Comparison of ENCODE assay signal across 14 cellular contexts in the genomic region with DNA sequence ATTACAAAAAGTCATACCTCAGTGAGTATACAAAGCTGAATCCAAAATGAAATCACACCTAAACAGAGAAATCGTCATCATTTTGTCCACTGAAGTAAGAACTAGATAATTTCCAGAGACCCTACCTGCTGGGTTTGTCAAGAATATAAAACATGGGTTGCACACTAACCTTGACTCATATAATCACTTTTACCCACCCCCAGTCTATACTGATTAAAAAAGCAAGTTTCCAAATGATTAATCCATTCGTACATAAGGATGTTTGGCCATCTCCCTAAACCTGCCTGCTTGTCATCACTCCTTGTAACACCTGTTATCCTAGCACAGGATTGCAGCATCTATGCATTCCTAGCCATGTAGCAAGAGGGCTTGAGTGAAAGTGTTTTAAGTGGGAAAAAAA. TPM values are rescaled to one million over a fixed set of nuclear protein-coding genes. Genes with fewer than 3 reads are reported as not detected.
DNase-seq lines count a peak whose midpoint lies in the region; ATAC-seq and TF ChIP-seq lines count a peak whose summit lies in the region.
"Had no signal": no experiment of that assay in that cellular context is flagged by ENCODE, and none has a peak within 500 bp of the region (broad histone marks: within the 10 kb centered on the region; RNA-seq: fewer than 3 reads in every experiment).

No MANE protein-coding gene starts in this region.

- H3K27me3 ChIP-seq in cardiac muscle cell (no peaks in the 10 kb centered on the region), HAP-1 (ENCODE audit: low read depth) (no peaks in the 10 kb centered on the region)

- ATAC-seq in Right ventricle myocardium superior (ENCODE audit: poor library complexity) (no peak), left cardiac atrium (no peak)

- POLR2A ChIA-PET in activated CD4-positive, alpha-beta memory T cell treated with anti-CD3 and anti-CD28 coated beads, Interleukin-2, amount 10 ng/mL, durations not matched to agents 7 days and 5 days (lab: Charles Lee): no interaction called here

- in situ Hi-C loops in HAP-1 (cut with MboI; ENCODE audit: low sequenced_read_pairs): loop anchor here (10.0 kb wide), 2 partner anchors 120 to 370 kb away; no protein-coding TSS in a partner anchor

- peaks cover 45% of the 10 kb centered on the region for H3K36me3 Mint-ChIP-seq in activated CD4-positive, alpha-beta memory T cell treated with anti-CD3 and anti-CD28 coated beads, Interleukin-2, amount 10 ng/mL, durations not matched to agents 7 days and 5 days (ENCODE audit: low read depth)

- H3K27ac ChIP-seq in cardiac muscle cell: no peak overlapping the region

- CTCF ChIA-PET in activated CD4-positive, alpha-beta memory T cell treated with anti-CD3 and anti-CD28 coated beads, Interleukin-2, amount 10 ng/mL, durations not matched to agents 7 days and 5 days (lab: Charles Lee): no interaction called here

- H3K4me3 ChIP-seq in cardiac muscle cell (no peak overlapping the region), foreskin fibroblast (ENCODE audit: low read depth in 1 of 2, low read length in 2 of 2) (no peak overlapping the region), HAP-1 (no peak overlapping the region)

- H3K4me1 ChIP-seq in cardiac muscle cell (ENCODE audit: low read depth) (peaks cover 16% of the 10 kb centered on the region), HAP-1 (peaks cover 14% of the 10 kb centered on the region)

- intact Hi-C loops in Right ventricle myocardium superior (cut with DNase I): no loop called here
- intact Hi-C loops in left cardiac atrium (cut with DNase I): no loop called here

- peak overlapping the region; percentile 34 for H3K4me3 Mint-ChIP-seq in activated CD4-positive, alpha-beta memory T cell treated with anti-CD3 and anti-CD28 coated beads, Interleukin-2, amount 10 ng/mL, durations not matched to agents 7 days and 5 days

- no peaks in the 10 kb centered on the region for H3K9me3 Mint-ChIP-seq in activated CD4-positive, alpha-beta memory T cell treated with anti-CD3 and anti-CD28 coated beads, Interleukin-2, amount 10 ng/mL, durations not matched to agents 7 days and 5 days

- DNase-seq in cardiac muscle cell (ENCODE audit: low read depth in 1 of 2, low spot score in 1 of 2): peak; percentile 2 to 24
- no peak for DNase-seq in Right ventricle myocardium superior
- no peak for DNase-seq in activated CD4-positive, alpha-beta memory T cell treated with anti-CD3 and anti-CD28 coated beads, Interleukin-2, amount 10 ng/mL, durations not matched to agents 7 days and 5 days
- peak; percentile 11 to 34 for DNase-seq in foreskin fibroblast
- DNase-seq in NCI-H510A (lab: John Stamatoyannopoulos, UW): no peak
- DNase-seq in HAP-1 (ENCODE audit: low spot score in 2 of 2): no peak
- no peak for DNase-seq in NAMALWA (ENCODE audit: low spot score)
- DNase-seq in left cardiac atrium: no peak
- DNase-seq: activated CD8-positive, alpha-beta memory T cell treated with anti-CD3 and anti-CD28 coated beads for 24 hours; aorta; DMS53; IMR-90; NCI-H1436; retina had no signal

- peaks cover 45% of the 10 kb centered on the region for H3K4me1 Mint-ChIP-seq in activated CD4-positive, alpha-beta memory T cell treated with anti-CD3 and anti-CD28 coated beads, Interleukin-2, amount 10 ng/mL, durations not matched to agents 7 days and 5 days

- H3K27ac Mint-ChIP-seq in activated CD4-positive, alpha-beta memory T cell treated with anti-CD3 and anti-CD28 coated beads, Interleukin-2, amount 10 ng/mL, durations not matched to agents 7 days and 5 days: peak overlapping the region; percentile 48

- H3K36me3 ChIP-seq in cardiac muscle cell (peaks cover 20% of the 10 kb centered on the region), HAP-1 (replicated peaks) (peaks cover 19% of the 10 kb centered on the region)

- TF ChIP-seq CTCF in cardiac muscle cell (IDR thresholded peaks at IDR 0.05; ENCODE audit: low read depth, low read length) (no peak), foreskin fibroblast (IDR thresholded peaks at IDR 0.05; ENCODE audit: low read depth, low read length) (no peak)

- H3K9me3 ChIP-seq in cardiac muscle cell (ENCODE audit: low read depth) (no peaks in the 10 kb centered on the region), HAP-1 (no peaks in the 10 kb centered on the region)

- no peaks in the 10 kb centered on the region for H3K27me3 Mint-ChIP-seq in activated CD4-positive, alpha-beta memory T cell treated with anti-CD3 and anti-CD28 coated beads, Interleukin-2, amount 10 ng/mL, durations not matched to agents 7 days and 5 days

RNA-seq across cellular contexts. Expression of a gene that starts 4.7 kb away (rescaled TPM):
- total RNA-seq in cardiac muscle cell: 25.3 and 32.6 TPM in 2 replicates
- polyA plus RNA-seq in cardiac muscle cell: 28.7 and 32.8 TPM in 2 replicates
- 18.0 TPM for total RNA-seq in Right ventricle myocardium superior
- 10 to 100 TPM; 47.1 to 47.8 TPM for total RNA-seq in activated CD4-positive, alpha-beta memory T cell treated with anti-CD3 and anti-CD28 coated beads, Interleukin-2, amount 10 ng/mL, durations not matched to agents 7 days and 5 days
- 10 to 100 TPM; 20.6 to 25.4 TPM for total RNA-seq in left cardiac atrium

Comparison
In these comparisons a context has a peak if more than half of its experiments do, and no peak if none do; other contexts are left out.
1. DNase-seq: peak in cardiac muscle cell (2 of 2) and foreskin fibroblast (2 of 2); none in Right ventricle myocardium superior (single experiment), activated CD4-positive, alpha-beta memory T cell treated with anti-CD3 and anti-CD28 coated beads, Interleukin-2, amount 10 ng/mL, durations not matched to agents 7 days and 5 days (single experiment), NCI-H510A (single experiment), HAP-1 (0 of 2), NAMALWA (single experiment) and left cardiac atrium (single experiment).